29 cellular contexts compared by ENCODE assay signal in genomic region chr7:91295571-91295970, GRCh38.
"Had no signal": no experiment of that assay in that cellular context is flagged by ENCODE, and none has a peak within 500 bp of the region (broad histone marks: within the 10 kb centered on the region; RNA-seq: fewer than 3 reads in every experiment).

No MANE protein-coding gene starts in this region.

- H3K4me1 ChIP-seq: ascending aorta, breast epithelium, colonic mucosa, gastroesophageal sphincter had no signal

- H3K4me3 ChIP-seq: ascending aorta, breast epithelium, cardiac muscle cell, colonic mucosa, esophagus squamous epithelium, gastroesophageal sphincter had no signal

- H3K36me3 ChIP-seq: ascending aorta, breast epithelium, cardiac muscle cell, colonic mucosa, esophagus squamous epithelium, gastroesophageal sphincter had no signal

- H3K36me3 Mint-ChIP-seq: activated naive CD4-positive, alpha-beta T cell treated with anti-CD3 and anti-CD28 coated beads, Interleukin-2, amount 10 ng/mL, durations not matched to agents 7 days and 5 days; activated naive CD4-positive, alpha-beta T cell treated with anti-CD3 and anti-CD28 coated beads, Interleukin-2, amount 50 U/mL, for 72 hours; activated naive CD8-positive, alpha-beta T cell treated with anti-CD3 and anti-CD28 coated beads, Interleukin-2, amount 10 ng/mL, durations not matched to agents 7 days and 5 days; brain had no signal

- H3K4me1 Mint-ChIP-seq: activated CD4-positive, alpha-beta memory T cell treated with anti-CD3 and anti-CD28 coated beads, Interleukin-2, amount 10 ng/mL, durations not matched to agents 7 days and 5 days; activated CD4-positive, alpha-beta T cell treated with anti-CD3 and anti-CD28 coated beads for 36 hours; activated CD4-positive, alpha-beta T cell treated with anti-CD3 and anti-CD28 coated beads, Interleukin-2, amount 10 ng/mL, durations not matched to agents 24 days and 14 days; activated naive CD4-positive, alpha-beta T cell treated with anti-CD3 and anti-CD28 coated beads, Interleukin-2, amount 10 ng/mL, durations not matched to agents 7 days and 5 days; activated naive CD8-positive, alpha-beta T cell treated with anti-CD3 and anti-CD28 coated beads, Interleukin-2, amount 10 ng/mL, durations not matched to agents 7 days and 5 days had no signal

- FAIRE-seq: endometrium, endothelial cell of umbilical vein had no signal

- H3K4me3 Mint-ChIP-seq: activated CD4-positive, alpha-beta memory T cell treated with anti-CD3 and anti-CD28 coated beads, Interleukin-2, amount 10 ng/mL, durations not matched to agents 7 days and 5 days; activated CD4-positive, alpha-beta T cell treated with anti-CD3 and anti-CD28 coated beads for 36 hours; activated CD4-positive, alpha-beta T cell treated with anti-CD3 and anti-CD28 coated beads, Interleukin-2, amount 10 ng/mL, durations not matched to agents 24 days and 14 days; activated naive CD4-positive, alpha-beta T cell treated with anti-CD3 and anti-CD28 coated beads, Interleukin-2, amount 10 ng/mL, durations not matched to agents 7 days and 5 days; activated naive CD8-positive, alpha-beta T cell treated with anti-CD3 and anti-CD28 coated beads, Interleukin-2, amount 10 ng/mL, durations not matched to agents 7 days and 5 days; activated T-cell treated with anti-CD3 and anti-CD28 coated beads, Interleukin-2, amount 50 U/mL, for 24 hours; activated T-cell treated with anti-CD3 and anti-CD28 coated beads, Interleukin-2, amount 50 U/mL, for 72 hours had no signal

- H3K27ac ChIP-seq: ascending aorta, breast epithelium, cardiac muscle cell, colonic mucosa, epithelial cell of prostate, esophagus squamous epithelium, gastroesophageal sphincter had no signal

- H3K9me3 ChIP-seq: ascending aorta, breast epithelium, colonic mucosa, esophagus squamous epithelium, gastroesophageal sphincter had no signal

- ATAC-seq: activated CD4-positive, alpha-beta T cell treated with anti-CD3 and anti-CD28 coated beads for 36 hours; activated naive CD4-positive, alpha-beta T cell treated with anti-CD3 and anti-CD28 coated beads, Interleukin-2, amount 50 U/mL, for 72 hours; activated T-cell treated with anti-CD3 and anti-CD28 coated beads, Interleukin-2, amount 50 U/mL, for 72 hours; gastroesophageal sphincter had no signal

- H3K27ac Mint-ChIP-seq: activated CD4-positive, alpha-beta memory T cell treated with anti-CD3 and anti-CD28 coated beads, Interleukin-2, amount 10 ng/mL, durations not matched to agents 7 days and 5 days; activated CD4-positive, alpha-beta T cell treated with anti-CD3 and anti-CD28 coated beads for 36 hours; activated CD4-positive, alpha-beta T cell treated with anti-CD3 and anti-CD28 coated beads, Interleukin-2, amount 10 ng/mL, durations not matched to agents 24 days and 14 days; activated naive CD4-positive, alpha-beta T cell treated with anti-CD3 and anti-CD28 coated beads, Interleukin-2, amount 10 ng/mL, durations not matched to agents 7 days and 5 days; activated naive CD4-positive, alpha-beta T cell treated with anti-CD3 and anti-CD28 coated beads, Interleukin-2, amount 50 U/mL, for 72 hours; activated naive CD8-positive, alpha-beta T cell treated with anti-CD3 and anti-CD28 coated beads, Interleukin-2, amount 10 ng/mL, durations not matched to agents 7 days and 5 days; activated T-cell treated with anti-CD3 and anti-CD28 coated beads, Interleukin-2, amount 50 U/mL, for 24 hours; activated T-cell treated with anti-CD3 and anti-CD28 coated beads, Interleukin-2, amount 50 U/mL, for 72 hours had no signal

- H3K27me3 Mint-ChIP-seq: activated CD4-positive, alpha-beta memory T cell treated with anti-CD3 and anti-CD28 coated beads, Interleukin-2, amount 10 ng/mL, durations not matched to agents 7 days and 5 days; activated CD4-positive, alpha-beta T cell treated with anti-CD3 and anti-CD28 coated beads, Interleukin-2, amount 10 ng/mL, durations not matched to agents 24 days and 14 days; activated naive CD8-positive, alpha-beta T cell treated with anti-CD3 and anti-CD28 coated beads, Interleukin-2, amount 10 ng/mL, durations not matched to agents 7 days and 5 days; activated T-cell treated with anti-CD3 and anti-CD28 coated beads, Interleukin-2, amount 50 U/mL, for 24 hours had no signal

- DNase-seq: activated CD4-positive, alpha-beta memory T cell treated with anti-CD3 and anti-CD28 coated beads, Interleukin-2, amount 10 ng/mL, durations not matched to agents 7 days and 5 days; activated CD4-positive, alpha-beta T cell treated with anti-CD3 and anti-CD28 coated beads for 36 hours; activated CD4-positive, alpha-beta T cell treated with anti-CD3 and anti-CD28 coated beads, Interleukin-2, amount 10 ng/mL, durations not matched to agents 24 days and 14 days; activated CD4-positive, CD25-positive, alpha-beta regulatory T cell; activated CD4-positive, CD25-positive, alpha-beta regulatory T cell treated with anti-CD3 and anti-CD28 coated beads, Interleukin-2, amount 50 U/mL, for 72 hours; activated CD8-positive, alpha-beta memory T cell treated with anti-CD3 and anti-CD28 coated beads, Interleukin-2, amount 50 U/mL, for 48 hours; activated gamma-delta T cell; activated naive CD4-positive, alpha-beta T cell; activated naive CD4-positive, alpha-beta T cell treated with anti-CD3 and anti-CD28 coated beads, Interleukin-2, amount 10 ng/mL, durations not matched to agents 7 days and 5 days; activated naive CD8-positive, alpha-beta T cell treated with anti-CD3 and anti-CD28 coated beads, Interleukin-2, amount 10 ng/mL, durations not matched to agents 7 days and 5 days; activated T-cell treated with anti-CD3 and anti-CD28 coated beads for 4 hours; activated T-cell treated with anti-CD3 and anti-CD28 coated beads, Interleukin-2, amount 50 U/mL, for 24 hours; activated T-cell treated with anti-CD3 and anti-CD28 coated beads, Interleukin-2, amount 50 U/mL, for 72 hours; central memory CD4-positive, alpha-beta T cell; cerebellar nuclear complex; colonic mucosa; effector CD8-positive, alpha-beta T cell; esophagus squamous epithelium; foreskin melanocyte; T-helper 2 cell had no signal

- H3K9me3 Mint-ChIP-seq: activated CD4-positive, alpha-beta memory T cell treated with anti-CD3 and anti-CD28 coated beads, Interleukin-2, amount 10 ng/mL, durations not matched to agents 7 days and 5 days; activated CD4-positive, alpha-beta T cell treated with anti-CD3 and anti-CD28 coated beads, Interleukin-2, amount 10 ng/mL, durations not matched to agents 24 days and 14 days; activated naive CD4-positive, alpha-beta T cell treated with anti-CD3 and anti-CD28 coated beads, Interleukin-2, amount 10 ng/mL, durations not matched to agents 7 days and 5 days; activated naive CD4-positive, alpha-beta T cell treated with anti-CD3 and anti-CD28 coated beads, Interleukin-2, amount 50 U/mL, for 72 hours; activated naive CD8-positive, alpha-beta T cell treated with anti-CD3 and anti-CD28 coated beads, Interleukin-2, amount 10 ng/mL, durations not matched to agents 7 days and 5 days; activated T-cell treated with anti-CD3 and anti-CD28 coated beads, Interleukin-2, amount 50 U/mL, for 24 hours; activated T-cell treated with anti-CD3 and anti-CD28 coated beads, Interleukin-2, amount 50 U/mL, for 72 hours had no signal

- H3K27me3 ChIP-seq: ascending aorta, breast epithelium, cardiac muscle cell, colonic mucosa, esophagus squamous epithelium, gastroesophageal sphincter had no signal
